In the genomic region with DNA sequence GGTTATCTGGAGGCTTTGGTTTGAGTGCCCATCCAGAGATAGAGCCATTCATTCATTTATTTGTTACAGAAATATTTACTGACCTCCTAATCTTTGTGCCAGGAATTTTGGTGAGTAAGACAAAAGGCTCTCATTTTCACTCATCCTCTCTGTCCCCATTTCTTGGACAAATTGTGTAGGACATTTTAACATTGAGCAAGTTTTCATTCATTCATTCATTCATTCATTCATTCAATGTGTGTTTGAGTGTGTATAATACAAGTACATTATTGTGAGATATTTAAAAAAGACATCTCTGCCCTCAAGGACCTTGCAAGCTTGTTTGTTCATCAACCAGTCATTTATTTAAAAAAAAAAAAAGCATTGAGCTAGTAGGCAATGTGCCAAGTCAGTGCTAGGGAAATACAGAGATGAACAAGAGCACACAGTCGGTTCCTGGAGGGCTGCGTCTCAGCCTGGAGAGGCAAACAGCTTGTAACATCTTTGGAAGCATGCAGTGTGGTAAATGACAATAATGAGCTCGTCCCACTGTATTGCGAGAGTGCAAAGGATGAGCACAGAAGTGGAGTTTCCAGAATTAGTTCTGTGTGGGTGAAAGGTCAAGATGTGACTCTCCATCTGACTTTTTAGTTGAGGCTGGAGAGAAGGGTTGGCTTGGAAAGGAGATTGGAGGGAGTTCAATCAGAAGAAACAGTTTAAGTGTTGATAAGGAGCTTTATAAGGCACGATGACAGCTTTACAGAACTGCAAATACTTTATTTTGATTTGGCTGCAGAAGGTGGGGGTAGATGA, we compare ENCODE assay signal across 14 cellular contexts. TPM values are rescaled to one million over a fixed set of nuclear protein-coding genes. Genes with fewer than 3 reads are reported as not detected.
DNase-seq lines count a peak whose midpoint lies in the region; ATAC-seq and TF ChIP-seq lines count a peak whose summit lies in the region.
"Had no signal": no experiment of that assay in that cellular context is flagged by ENCODE, and none has a peak within 500 bp of the region (broad histone marks: within the 10 kb centered on the region; RNA-seq: fewer than 3 reads in every experiment).

No MANE protein-coding gene starts in this region.

- no peak overlapping the region for H3K4me2 ChIP-seq in fibroblast of lung (ENCODE audit: extremely low read depth, insufficient read depth, low read length)

- H3K36me3 ChIP-seq in fibroblast of lung (ENCODE audit: control insufficient read depth, insufficient read depth, low read length), result no peaks in the 10 kb centered on the region
- H3K36me3 ChIP-seq: ovary, thoracic aorta had no signal

- H3K4me3 ChIP-seq in fibroblast of lung (replicated peaks in 1 of 4; ENCODE audit: control extremely low read depth in 1 of 4, insufficient read depth in 1 of 4, low read depth in 3 of 4, low read length in 4 of 4), result no peak overlapping the region
- H3K4me3 ChIP-seq: ovary, thoracic aorta had no signal

- DNase-seq in NCI-H1417 (lab: John Stamatoyannopoulos, UW), result peak in 2 of 3 experiments; percentile 39 to 66
- no peak for DNase-seq in NCI-H1417 treated with DMSO at 0.1 percent for 48 hours (lab: John Stamatoyannopoulos, UW)
- DNase-seq in NCI-H345 (lab: John Stamatoyannopoulos, UW), result peak; percentile 68
- DNase-seq in fibroblast of lung (ENCODE audit: low read depth in 2 of 2), result peak; percentile 14 to 40
- DNase-seq in sciatic nerve (ENCODE audit: low spot score), result no peak
- DNase-seq in GM13976 (ENCODE audit: low spot score), result no peak
- DNase-seq: 8988T; activated naive CD4-positive, alpha-beta T cell treated with anti-CD3 and anti-CD28 coated beads, Interleukin-2, amount 10 ng/mL, durations not matched to agents 7 days and 5 days; CD8-positive, alpha-beta memory T cell; midbrain; ovary had no signal

- intact Hi-C loops in sciatic nerve (cut with DNase I), result no loop called here

- ATAC-seq in sciatic nerve (peak; percentile 50), GM18505 (IDR thresholded peaks at IDR 0.05; ENCODE audit: unreplicated experiment) (no peak), GM21381 (IDR thresholded peaks at IDR 0.05; ENCODE audit: unreplicated experiment) (no peak)

- no peaks in the 10 kb centered on the region for H3K79me2 ChIP-seq in fibroblast of lung (ENCODE audit: control insufficient read depth, insufficient read depth, low read length)

- H3K27me3 ChIP-seq in fibroblast of lung (ENCODE audit: control insufficient read depth, insufficient read depth, low read length), result no peaks in the 10 kb centered on the region
- H3K27me3 ChIP-seq: ovary had no signal

- no peak overlapping the region for H2AFZ ChIP-seq in fibroblast of lung (ENCODE audit: low read length)

- TF ChIP-seq POLR2A in GM18505 (IDR thresholded peaks at IDR 0.05; ENCODE audit: borderline replicate concordance, extremely low read depth, insufficient read depth, insufficient read length), result no peak

- H3K9me3 ChIP-seq in fibroblast of lung (ENCODE audit: control insufficient read depth, insufficient read depth, low read depth, low read length), result no peaks in the 10 kb centered on the region
- H3K9me3 ChIP-seq: ovary, thoracic aorta had no signal

- peaks cover 4% of the 10 kb centered on the region for H3K4me1 ChIP-seq in fibroblast of lung (ENCODE audit: control insufficient read depth, extremely low read depth, insufficient read depth, low read length)

- H4K20me1 ChIP-seq in fibroblast of lung (ENCODE audit: control insufficient read depth, extremely low read depth, insufficient read depth, low read length), result no peaks in the 10 kb centered on the region

- TF ChIP-seq CTCF in fibroblast of lung (conservative IDR thresholded peaks at IDR 0.05 in 1 of 2, IDR thresholded peaks at IDR 0.05 in 1 of 2; ENCODE audit: low read depth in 1 of 2, low read length in 2 of 2), result no peak
- TF ChIP-seq CTCF in GM13976 (IDR thresholded peaks at IDR 0.05; ENCODE audit: borderline replicate concordance, control extremely low read depth, extremely low read depth, insufficient read depth, missing control alignments), result no peak

- H3K27ac ChIP-seq in fibroblast of lung (ENCODE audit: insufficient read depth, low read length), result no peak overlapping the region
- H3K27ac ChIP-seq: ovary, thoracic aorta had no signal

- H3K9ac ChIP-seq in fibroblast of lung (ENCODE audit: insufficient read depth, low read length), result no peak overlapping the region

- in situ Hi-C loops in GM13976 (cut with MboI; ENCODE audit: low sequenced_read_pairs, unreplicated experiment), result no loop called here

RNA-seq across cellular contexts. Expression of gene HBP1, which starts 50.5 kb away (rescaled TPM):
- 122 and 127 TPM in 2 replicates for total RNA-seq in fibroblast of lung
- 41.7 and 72.9 TPM in 2 replicates for polyA plus RNA-seq in fibroblast of lung
- polyA plus RNA-seq in fibroblast of lung (2012), result 26.6 and 36.1 TPM in 2 replicates
- polyA minus RNA-seq in fibroblast of lung (ENCODE audit: low replicate concordance), result 19.0 and 28.8 TPM in 2 replicates
- 78.4 TPM for total RNA-seq in sciatic nerve

Comparison
In these comparisons a context has a peak if more than half of its experiments do, and no peak if none do; other contexts are left out.
1. DNase-seq: peak in NCI-H1417 (2 of 3), NCI-H345 (single experiment) and fibroblast of lung (2 of 2); none in NCI-H1417 treated with DMSO at 0.1 percent for 48 hours (single experiment), sciatic nerve (single experiment) and GM13976 (single experiment).